Comparison of ENCODE assay signal across 9 cellular contexts in the genomic region with DNA sequence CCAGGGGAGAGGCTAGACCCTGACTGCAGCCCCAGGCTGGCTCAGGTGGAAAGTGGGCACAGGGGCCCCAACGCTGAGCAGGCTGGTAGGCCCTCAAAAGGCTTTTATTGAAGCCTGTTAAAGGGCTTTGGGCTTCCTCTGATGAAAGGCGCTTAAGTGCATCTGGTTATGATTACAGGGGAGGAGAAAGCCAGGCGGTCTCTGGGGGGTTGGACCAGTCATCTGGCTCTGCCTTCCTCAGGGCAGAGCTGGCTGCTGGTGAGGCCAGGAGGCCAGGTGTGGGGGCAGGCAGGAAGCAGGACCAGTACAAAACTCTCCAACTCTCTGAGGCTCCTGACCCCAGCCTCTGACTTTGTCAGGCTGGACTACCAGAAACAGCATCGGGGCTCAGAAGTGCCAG.
DNase-seq lines count a peak whose midpoint lies in the region; ATAC-seq and TF ChIP-seq lines count a peak whose summit lies in the region.
"Had no signal": no experiment of that assay in that cellular context is flagged by ENCODE, and none has a peak within 500 bp of the region (broad histone marks: within the 10 kb centered on the region; RNA-seq: fewer than 3 reads in every experiment).

No MANE protein-coding gene starts in this region.

- no peak overlapping the region for H2BK5ac ChIP-seq in trophoblast cell (ENCODE audit: low read depth, low read length, poor library complexity)

- H2BK12ac ChIP-seq in trophoblast cell (ENCODE audit: low read length): no peak overlapping the region

- intact Hi-C loops in A673 (cut with micrococcal nuclease; ENCODE audit: unreplicated experiment): no loop called here

- no peak overlapping the region for H3K4me3 ChIP-seq in A673 (ENCODE audit: low read depth, low read length, poor library complexity, severe bottlenecking)
- H3K4me3 ChIP-seq in SJCRH30: no peak overlapping the region
- no peak overlapping the region for H3K4me3 ChIP-seq in trophoblast cell (ENCODE audit: low read depth, low read length)
- H3K4me3 ChIP-seq: MG63 had no signal

- no peaks in the 10 kb centered on the region for H3K27me3 ChIP-seq in A673 (replicated peaks; ENCODE audit: insufficient read depth, low read depth, low read length, poor library complexity)
- H3K27me3 ChIP-seq in SJCRH30: no peaks in the 10 kb centered on the region
- H3K27me3 ChIP-seq in trophoblast cell (ENCODE audit: insufficient read depth, low read length): peaks cover 18% of the 10 kb centered on the region
- H3K27me3 ChIP-seq in foreskin keratinocyte: no peaks in the 10 kb centered on the region
- H3K27me3 ChIP-seq: MG63 had no signal

- TF ChIP-seq CTCF in A673 (conservative IDR thresholded peaks at IDR 0.05; ENCODE audit: low read depth, low read length) (no peak), foreskin keratinocyte (conservative IDR thresholded peaks at IDR 0.05) (no peak)

- CTCF ChIA-PET in A673 (lab: Charles Lee): interaction anchor here (0.6 kb wide), 1 partner anchor 21 kb away, joined by 4 read pairs; no protein-coding TSS in a partner anchor

- no peak overlapping the region for H3K14ac ChIP-seq in trophoblast cell (ENCODE audit: low read length)

- H3K79me2 ChIP-seq in trophoblast cell (ENCODE audit: control insufficient read depth, insufficient read depth, low read length, poor library complexity): no peaks in the 10 kb centered on the region

- BruUV-seq in A673 (replicated peaks; lab: Mats Ljungman, UMichigan): no TSS peak

- H3K79me1 ChIP-seq in trophoblast cell (ENCODE audit: low read length): peaks cover 1% of the 10 kb centered on the region

- no peak overlapping the region for H4K91ac ChIP-seq in trophoblast cell (ENCODE audit: low read depth, low read length)

- no peak overlapping the region for H4K12ac ChIP-seq in trophoblast cell (ENCODE audit: low read depth, low read length)

- ATAC-seq in GM18861 (IDR thresholded peaks at IDR 0.05; ENCODE audit: unreplicated experiment) (no peak), foreskin keratinocyte (no peak)

- H3K9me3 ChIP-seq in A673 (ENCODE audit: low read depth, low read length, poor library complexity, severe bottlenecking): no peaks in the 10 kb centered on the region
- no peaks in the 10 kb centered on the region for H3K9me3 ChIP-seq in SJCRH30 (replicated peaks)
- no peaks in the 10 kb centered on the region for H3K9me3 ChIP-seq in trophoblast cell (ENCODE audit: insufficient read depth, low read depth, low read length)
- H3K9me3 ChIP-seq: MG63 had no signal

- WGBS in trophoblast cell (ENCODE audit: extremely low coverage, insufficient coverage, insufficient read length): no CpG with 5 or more reads among the region's 4 CpGs

- H2AFZ ChIP-seq in trophoblast cell (ENCODE audit: insufficient read depth, low read length, poor library complexity): no peak overlapping the region

- H3K4me2 ChIP-seq in trophoblast cell (ENCODE audit: low read length): no peak overlapping the region

- H3K27ac ChIP-seq in A673 (ENCODE audit: low read depth, low read length, poor library complexity, severe bottlenecking): peak overlapping the region; percentile 33
- H3K27ac ChIP-seq in SJCRH30: peak overlapping the region; percentile 58; the same call in 1 of the 2 replicates
- no peak overlapping the region for H3K27ac ChIP-seq in trophoblast cell (ENCODE audit: low read depth, low read length)
- no peak overlapping the region for H3K27ac ChIP-seq in foreskin keratinocyte

- H3K18ac ChIP-seq in trophoblast cell (ENCODE audit: low read length): no peak overlapping the region

- H2AK5ac ChIP-seq in trophoblast cell (ENCODE audit: low read length): no peak overlapping the region

- POLR2A ChIA-PET in A673 (lab: Charles Lee; ENCODE audit: low non-redundant PET): no interaction called here

- H3K4me1 ChIP-seq in A673 (ENCODE audit: insufficient read depth, low read length, poor library complexity, severe bottlenecking) (peaks cover 42% of the 10 kb centered on the region), SJCRH30 (no peaks in the 10 kb centered on the region; the same call in 1 of the 2 replicates), trophoblast cell (ENCODE audit: control insufficient read depth in 1 of 2, insufficient read depth in 2 of 2, low read length in 2 of 2) (peaks cover 24 to 31% of the 10 kb centered on the region in 2 experiments), foreskin keratinocyte (no peaks in the 10 kb centered on the region)

- H4K8ac ChIP-seq in trophoblast cell (ENCODE audit: low read depth, low read length): no peak overlapping the region

- H3K23ac ChIP-seq in trophoblast cell (ENCODE audit: low read length): no peak overlapping the region

- H3K36me3 ChIP-seq in A673 (ENCODE audit: insufficient read depth, low read length, poor library complexity, severe bottlenecking): no peaks in the 10 kb centered on the region
- H3K36me3 ChIP-seq in SJCRH30: no peaks in the 10 kb centered on the region
- H3K36me3 ChIP-seq in trophoblast cell (ENCODE audit: control insufficient read depth in 1 of 2, insufficient read depth in 2 of 2, low read length in 2 of 2): no peaks in the 10 kb centered on the region
- H3K36me3 ChIP-seq: MG63 had no signal

- peak; percentile 75 for DNase-seq in A673 (ENCODE audit: low spot score)
- peak; percentile 33 for DNase-seq in DMS53 treated with DMSO at 0.1 percent for 48 hours (lab: John Stamatoyannopoulos, UW; ENCODE audit: unreplicated experiment)
- DNase-seq in SJCRH30: peak in 1 of 2 experiments; percentile 45
- DNase-seq in fibroblast of the conjunctiva (ENCODE audit: low read depth): peak; percentile 43
- no peak for DNase-seq in DMS79 treated with DMSO at 0.1 percent for 48 hours (lab: John Stamatoyannopoulos, UW)
- no peak for DNase-seq in trophoblast cell
- no peak for DNase-seq in foreskin keratinocyte
- DNase-seq: MG63 had no signal

- H2BK120ac ChIP-seq in trophoblast cell (ENCODE audit: insufficient read depth, low read length, poor library complexity): no peak overlapping the region

- H3K4ac ChIP-seq in trophoblast cell (ENCODE audit: low read depth, low read length): no peak overlapping the region

- no peak overlapping the region for H3K9ac ChIP-seq in trophoblast cell (ENCODE audit: low read length)

Comparison
In these comparisons a context has a peak if more than half of its experiments do, and no peak if none do; other contexts are left out.
1. DNase-seq: peak in A673 (single experiment), DMS53 treated with DMSO at 0.1 percent for 48 hours (single experiment) and fibroblast of the conjunctiva (single experiment); none in DMS79 treated with DMSO at 0.1 percent for 48 hours (single experiment), trophoblast cell (0 of 2) and foreskin keratinocyte (0 of 2).
2. H3K27ac ChIP-seq: peak in A673 (single experiment) and SJCRH30 (single experiment); none in trophoblast cell (single experiment) and foreskin keratinocyte (single experiment).